Comparison of ENCODE assay signal across 12 cellular contexts in the genomic region with DNA sequence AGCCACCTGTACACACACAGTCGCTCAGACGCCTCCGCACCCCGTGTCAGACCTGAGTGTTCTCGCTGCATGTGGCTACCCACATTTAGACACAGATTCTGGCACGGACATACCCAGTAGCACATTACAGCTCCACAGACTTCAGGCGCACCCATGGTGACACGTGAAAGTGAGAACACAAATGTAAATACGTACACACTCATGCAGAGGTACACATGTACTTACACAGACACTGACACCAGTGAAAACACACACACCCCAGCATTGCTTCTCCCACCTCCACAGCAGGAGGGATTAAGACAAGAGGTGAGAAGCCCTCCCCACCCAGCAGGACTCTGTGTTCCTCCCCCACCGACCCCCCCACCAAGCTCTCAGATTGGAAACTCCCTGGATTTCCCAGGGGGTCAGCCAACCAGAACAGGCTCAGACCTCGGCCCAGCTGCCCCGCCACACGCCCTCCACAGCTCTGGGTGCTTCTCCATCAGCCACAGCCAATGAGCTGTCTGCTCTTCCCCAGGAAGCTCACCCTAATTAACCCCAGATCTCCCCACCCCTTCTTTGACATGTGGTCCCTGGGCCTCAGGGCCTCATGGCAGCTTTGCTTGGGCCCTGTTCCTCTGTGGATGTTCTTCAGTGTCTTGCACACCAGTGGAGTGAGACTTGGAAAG. TPM values are rescaled to one million over a fixed set of nuclear protein-coding genes. Genes with fewer than 3 reads are reported as not detected.
DNase-seq lines count a peak whose midpoint lies in the region; ATAC-seq and TF ChIP-seq lines count a peak whose summit lies in the region.
"Had no signal": no experiment of that assay in that cellular context is flagged by ENCODE, and none has a peak within 500 bp of the region (broad histone marks: within the 10 kb centered on the region; RNA-seq: fewer than 3 reads in every experiment).

No MANE protein-coding gene starts in this region.

- H3K4me1 ChIP-seq in testis, result no peaks in the 10 kb centered on the region

- no peak overlapping the region for H3K27ac Mint-ChIP-seq in mesothelial cell of epicardium
- H3K27ac Mint-ChIP-seq: activated naive CD8-positive, alpha-beta T cell treated with anti-CD3 and anti-CD28 coated beads, Interleukin-2, amount 10 ng/mL, durations not matched to agents 7 days and 5 days had no signal

- no peak overlapping the region for H3K27ac ChIP-seq in testis
- H3K27ac ChIP-seq: upper lobe of left lung had no signal

- ATAC-seq in Right ventricle myocardium superior (ENCODE audit: poor library complexity) (peak; percentile 31), left ventricle myocardium superior (no peak), HG02610 (IDR thresholded peaks at IDR 0.05; ENCODE audit: unreplicated experiment) (peak; percentile 68)

- peaks cover 24% of the 10 kb centered on the region for H3K4me1 Mint-ChIP-seq in mesothelial cell of epicardium
- H3K4me1 Mint-ChIP-seq: activated naive CD8-positive, alpha-beta T cell treated with anti-CD3 and anti-CD28 coated beads, Interleukin-2, amount 10 ng/mL, durations not matched to agents 7 days and 5 days had no signal

- H3K36me3 Mint-ChIP-seq in mesothelial cell of epicardium, result no peaks in the 10 kb centered on the region
- H3K36me3 Mint-ChIP-seq: activated naive CD8-positive, alpha-beta T cell treated with anti-CD3 and anti-CD28 coated beads, Interleukin-2, amount 10 ng/mL, durations not matched to agents 7 days and 5 days had no signal

- intact Hi-C loops in Right ventricle myocardium superior (cut with DNase I) (no loop called here), left ventricle myocardium superior (cut with micrococcal nuclease) (no loop called here), testis (cut with DNase I; ENCODE audit: low total_unique reads) (no loop called here)

- H3K9me3 ChIP-seq in testis, result no peaks in the 10 kb centered on the region
- H3K9me3 ChIP-seq: upper lobe of left lung had no signal

- no peak for TF ChIP-seq POLR2A in testis (IDR thresholded peaks at IDR 0.05)

- no peak for DNase-seq in Right ventricle myocardium superior
- DNase-seq in left ventricle myocardium superior, result no peak
- peak; percentile 17 for DNase-seq in RPMI8226
- no peak for DNase-seq in testis
- no peak for DNase-seq in retina
- DNase-seq in mesothelial cell of epicardium (ENCODE audit: low spot score in 2 of 2, unreplicated experiment in 2 of 2), result no peak
- no peak for DNase-seq in AG08396 (ENCODE audit: low spot score)
- DNase-seq: activated naive CD8-positive, alpha-beta T cell treated with anti-CD3 and anti-CD28 coated beads, Interleukin-2, amount 10 ng/mL, durations not matched to agents 7 days and 5 days; effector CD4-positive, alpha-beta T cell had no signal

- H3K9me3 Mint-ChIP-seq in mesothelial cell of epicardium, result no peaks in the 10 kb centered on the region
- H3K9me3 Mint-ChIP-seq: activated naive CD8-positive, alpha-beta T cell treated with anti-CD3 and anti-CD28 coated beads, Interleukin-2, amount 10 ng/mL, durations not matched to agents 7 days and 5 days had no signal

- 38 to 53% methylated on average over 7 to 13 of the region's 13 CpGs for WGBS in testis, 2 donors

- no peak overlapping the region for H3K4me3 Mint-ChIP-seq in mesothelial cell of epicardium
- H3K4me3 Mint-ChIP-seq: activated naive CD8-positive, alpha-beta T cell treated with anti-CD3 and anti-CD28 coated beads, Interleukin-2, amount 10 ng/mL, durations not matched to agents 7 days and 5 days had no signal

- no peaks in the 10 kb centered on the region for H3K36me3 ChIP-seq in testis (ENCODE audit: low read depth, missing control alignments)
- H3K36me3 ChIP-seq: upper lobe of left lung had no signal

- no peak overlapping the region for H3K4me3 ChIP-seq in testis
- H3K4me3 ChIP-seq: upper lobe of left lung had no signal

- TF ChIP-seq CTCF in testis (IDR thresholded peaks at IDR 0.05) (no peak), mesothelial cell of epicardium (IDR thresholded peaks at IDR 0.05; ENCODE audit: unreplicated experiment) (no peak)

- H3K27me3 Mint-ChIP-seq in mesothelial cell of epicardium (ENCODE audit: low read depth), result no peaks in the 10 kb centered on the region

- H3K27me3 ChIP-seq in testis, result no peaks in the 10 kb centered on the region
- H3K27me3 ChIP-seq: upper lobe of left lung had no signal

RNA-seq across cellular contexts. Expression of a gene that starts 5.3 kb away (rescaled TPM):
- total RNA-seq in Right ventricle myocardium superior (not detected), left ventricle myocardium superior (not detected), testis (under 1 TPM; 0.24 to 0.50 TPM), mesothelial cell of epicardium (0.34 to 0.42 TPM (median 0.34 TPM) in 3 replicates)
- polyA plus RNA-seq in testis (ENCODE audit: insufficient read depth, low read depth, low replicate concordance), result 0.69 TPM
- total RNA-seq: A673; activated naive CD8-positive, alpha-beta T cell treated with anti-CD3 and anti-CD28 coated beads, Interleukin-2, amount 10 ng/mL, durations not matched to agents 7 days and 5 days had no signal

RNA-seq across cellular contexts. Expression of a gene that starts 27.4 kb away (rescaled TPM):
- total RNA-seq in Right ventricle myocardium superior (not detected), left ventricle myocardium superior (not detected), testis (under 1 TPM; 0.79 to 0.93 TPM), mesothelial cell of epicardium (not detected in 3 replicates)
- polyA plus RNA-seq in testis (ENCODE audit: insufficient read depth, low read depth, low replicate concordance), result 0.44 TPM
- total RNA-seq: A673; activated naive CD8-positive, alpha-beta T cell treated with anti-CD3 and anti-CD28 coated beads, Interleukin-2, amount 10 ng/mL, durations not matched to agents 7 days and 5 days had no signal

RNA-seq across cellular contexts. Expression of a gene that starts 51.6 kb away (rescaled TPM):
- total RNA-seq in Right ventricle myocardium superior (22.6 TPM), left ventricle myocardium superior (22.2 TPM), testis (100 to 1,000 TPM; 175 to 180 TPM), mesothelial cell of epicardium (61.0 to 66.2 TPM (median 61.2 TPM) in 3 replicates)
- polyA plus RNA-seq in testis (ENCODE audit: insufficient read depth, low read depth, low replicate concordance), result 94.9 TPM
